ENCODE assay signal across 8 cellular contexts in genomic region chr12:48956279-48957140, GRCh38. TPM values are rescaled to one million over a fixed set of nuclear protein-coding genes. Genes with fewer than 3 reads are reported as not detected.
A peak's percentile ranks its signal among the peaks of the same experiment; 100 is the strongest.
DNase-seq lines count a peak whose midpoint lies in the region; ATAC-seq, FAIRE-seq and TF ChIP-seq lines count a peak whose summit lies in the region.

No MANE protein-coding gene starts in this region.

- peak overlapping the region; percentile 96 for H3K4me3 ChIP-seq in ectodermal cell (ENCODE audit: insufficient read depth, low read depth, low read length)
- H3K4me3 ChIP-seq in HepG2 (replicated peaks in 1 of 3; ENCODE audit: insufficient read depth in 1 of 3, low read depth in 2 of 3, low read length in 3 of 3), result peak overlapping the region; percentile 85 to 98 (median 96)

- H3K79me2 ChIP-seq in HepG2 (ENCODE audit: insufficient read depth, low read length), result peaks cover 43% of the 10 kb centered on the region

- peak; percentile 86 for FAIRE-seq in HepG2 (lab: Jason Lieb, UNC)

- no peak overlapping the region for H2AFZ ChIP-seq in HepG2 (ENCODE audit: low read length)

- H3K36me3 Mint-ChIP-seq in T-helper 2 cell treated with Interferon-gamma antibody and Interleukin-4, amounts not matched to agents 5 μg/mL and 100 μg/mL, for 36 hours (ENCODE audit: low read depth), result peaks cover 20% of the 10 kb centered on the region
- H3K36me3 Mint-ChIP-seq in stimulated activated naive B cell treated with anti-CD40 and anti-IgM and Interleukin-4, amounts not matched to agents 10 μg/mL and 1 μg/mL and 100 μg/mL, for 72 hours, result peaks cover 19 to 44% of the 10 kb centered on the region in 2 donors

- CTCF ChIA-PET in HepG2 (lab: Yijun Ruan, JAX; ENCODE audit: low intra/inter-chr PET ratio, low total read pairs), result no interaction called here

- H3K9me3 ChIP-seq in ectodermal cell (ENCODE audit: control insufficient read depth, low read length) (no peaks in the 10 kb centered on the region), HepG2 (ENCODE audit: low read length) (no peaks in the 10 kb centered on the region)

- BruUV-seq in HepG2 (replicated peaks; lab: Mats Ljungman, UMichigan), result no TSS peak

- TF ChIP-seq POLR2A in HepG2 (IDR thresholded peaks at IDR 0.05; ENCODE audit: insufficient read depth in 1 of 2, low read depth in 2 of 2, low read length in 2 of 2), result no peak

- H4K20me1 ChIP-seq in HepG2 (ENCODE audit: insufficient read depth, low read length), result peaks cover 6% of the 10 kb centered on the region; the same call in 1 of the 2 replicates

- H3K4me3 Mint-ChIP-seq in T-helper 2 cell treated with Interferon-gamma antibody and Interleukin-4, amounts not matched to agents 5 μg/mL and 100 μg/mL, for 36 hours, result peak overlapping the region; percentile 92
- H3K4me3 Mint-ChIP-seq in stimulated activated naive B cell treated with anti-CD40 and anti-IgM and Interleukin-4, amounts not matched to agents 10 μg/mL and 1 μg/mL and 100 μg/mL, for 72 hours, result peak overlapping the region; percentile 94 to 96

- POLR2A ChIA-PET in HepG2 (lab: Yijun Ruan, JAX), result interaction anchor here (0.9 to 1.4 kb wide), 11 partner anchors 8 to 167 kb away, joined by 3 to 9 read pairs (median 5); partner anchors contain the start of genes ADCY6, DDN, DDX23 and FKBP11

- intact Hi-C loops in HepG2 (cut with micrococcal nuclease; ENCODE audit: unreplicated experiment), result loop anchor here (5.0 kb wide), 1 partner anchor 1976 kb away; no protein-coding TSS in a partner anchor

- DNase-seq in DMS 273 treated with DMSO at 0.1 percent for 48 hours (lab: John Stamatoyannopoulos, UW) (peak; percentile 82), NCI-H128 (lab: John Stamatoyannopoulos, UW; ENCODE audit: unreplicated experiment) (peak; percentile 84), HepG2 (ENCODE audit: low spot score) (peak; percentile 68)
- DNase-seq in T-helper 2 cell treated with Interferon-gamma antibody and Interleukin-4, amounts not matched to agents 5 μg/mL and 100 μg/mL, for 36 hours (ENCODE audit: low spot score), result no peak
- no peak for DNase-seq in stimulated activated naive B cell treated with anti-CD40 and anti-IgM and Interleukin-4, amounts not matched to agents 10 μg/mL and 1 μg/mL and 100 μg/mL, for 72 hours

- peaks cover 28% of the 10 kb centered on the region for H3K4me1 Mint-ChIP-seq in T-helper 2 cell treated with Interferon-gamma antibody and Interleukin-4, amounts not matched to agents 5 μg/mL and 100 μg/mL, for 36 hours (ENCODE audit: low read depth)
- H3K4me1 Mint-ChIP-seq in stimulated activated naive B cell treated with anti-CD40 and anti-IgM and Interleukin-4, amounts not matched to agents 10 μg/mL and 1 μg/mL and 100 μg/mL, for 72 hours, result peaks cover 39 to 47% of the 10 kb centered on the region in 2 donors

- H3K27me3 Mint-ChIP-seq in T-helper 2 cell treated with Interferon-gamma antibody and Interleukin-4, amounts not matched to agents 5 μg/mL and 100 μg/mL, for 36 hours (ENCODE audit: low read depth), result peaks cover 18% of the 10 kb centered on the region
- H3K27me3 Mint-ChIP-seq in stimulated activated naive B cell treated with anti-CD40 and anti-IgM and Interleukin-4, amounts not matched to agents 10 μg/mL and 1 μg/mL and 100 μg/mL, for 72 hours, result peaks cover 8 to 16% of the 10 kb centered on the region in 2 donors

- H3K27ac ChIP-seq in ectodermal cell (ENCODE audit: insufficient read depth, low read depth, low read length, poor library complexity, severe bottlenecking) (peak overlapping the region; percentile 84), HepG2 (ENCODE audit: extremely low read length, insufficient read depth, low read length) (peak overlapping the region; percentile 66)

- peak overlapping the region; percentile 89 for H3K4me2 ChIP-seq in HepG2 (ENCODE audit: low read depth, low read length)

- ATAC-seq in GM21723 (IDR thresholded peaks at IDR 0.05; ENCODE audit: unreplicated experiment) (peak; percentile 15), HepG2 (peak; percentile 72), GM18858 (IDR thresholded peaks at IDR 0.05; ENCODE audit: unreplicated experiment) (no peak)
- peak; percentile 47 to 52 for ATAC-seq in stimulated activated naive B cell treated with anti-CD40 and anti-IgM and Interleukin-4, amounts not matched to agents 10 μg/mL and 1 μg/mL and 100 μg/mL, for 72 hours (replicated peaks)

- H3K9ac ChIP-seq in HepG2 (ENCODE audit: insufficient read depth, low read depth, low read length), result peak overlapping the region; percentile 80

- peaks cover 12% of the 10 kb centered on the region for H3K4me1 ChIP-seq in ectodermal cell (ENCODE audit: control insufficient read depth, insufficient read depth, low read length)
- H3K4me1 ChIP-seq in HepG2 (ENCODE audit: insufficient read depth, low read length), result peaks cover 32% of the 10 kb centered on the region

- TF ChIP-seq EP300 in HepG2 (IDR thresholded peaks at IDR 0.05; ENCODE audit: low read depth in 2 of 2, low read length in 2 of 2), result no peak
- no peak for TF ChIP-seq EP300 in HepG2 (CRISPR knock-in tag; IDR thresholded peaks at IDR 0.05; ENCODE audit: borderline replicate concordance)

- TF ChIP-seq CTCF in HepG2 (CRISPR knock-in tag; IDR thresholded peaks at IDR 0.05), result no peak; the same call in 1 of the 2 replicates

- H3K27ac Mint-ChIP-seq in T-helper 2 cell treated with Interferon-gamma antibody and Interleukin-4, amounts not matched to agents 5 μg/mL and 100 μg/mL, for 36 hours, result peak overlapping the region; percentile 65
- peak overlapping the region; percentile 97 for H3K27ac Mint-ChIP-seq in stimulated activated naive B cell treated with anti-CD40 and anti-IgM and Interleukin-4, amounts not matched to agents 10 μg/mL and 1 μg/mL and 100 μg/mL, for 72 hours

- WGBS in ectodermal cell, 2 experiments, result 0% methylated on average over 27 of the region's 29 CpGs
- WGBS in HepG2 (ENCODE audit: low lambda C conversion rate), result 5% methylated on average over 27 of the region's 29 CpGs

- H3K9me3 Mint-ChIP-seq in T-helper 2 cell treated with Interferon-gamma antibody and Interleukin-4, amounts not matched to agents 5 μg/mL and 100 μg/mL, for 36 hours, result no peaks in the 10 kb centered on the region
- H3K9me3 Mint-ChIP-seq in stimulated activated naive B cell treated with anti-CD40 and anti-IgM and Interleukin-4, amounts not matched to agents 10 μg/mL and 1 μg/mL and 100 μg/mL, for 72 hours, result no peaks in the 10 kb centered on the region

- in situ Hi-C loops in HepG2 (cut with HindIII; ENCODE audit: extremely low pct_ligation_motif_present, low pct_unique_long_range_greater_than_20kb), result no loop called here

- H3K36me3 ChIP-seq in ectodermal cell (ENCODE audit: control insufficient read depth, insufficient read depth, low read length) (no peaks in the 10 kb centered on the region), HepG2 (replicated peaks in 1 of 2; ENCODE audit: control insufficient read depth in 1 of 2, insufficient read depth in 2 of 2, low read length in 2 of 2) (peaks cover 0 to 18% of the 10 kb centered on the region in 2 experiments; a peak in 2 of 5 replicates)

- H3K27me3 ChIP-seq in ectodermal cell (ENCODE audit: control insufficient read depth, insufficient read depth, low read length, poor library complexity, severe bottlenecking) (no peaks in the 10 kb centered on the region), HepG2 (ENCODE audit: control insufficient read depth in 1 of 2, insufficient read depth in 2 of 2, low read length in 2 of 2) (no peaks in the 10 kb centered on the region)

- TF ChIP-seq RAD21 in HepG2 (CRISPR knock-in tag; IDR thresholded peaks at IDR 0.05), result no peak

RNA-seq across cellular contexts. Expression of gene ARF3, which starts 0.8 kb away (rescaled TPM):
- polyA plus RNA-seq in ectodermal cell (2013, experiment 1 of 4), result 277 TPM
- polyA plus RNA-seq in ectodermal cell (2013, experiment 2 of 4), result 276 TPM
- polyA plus RNA-seq in ectodermal cell (2013, experiment 3 of 4), result 131 TPM
- polyA plus RNA-seq in ectodermal cell (2013, experiment 4 of 4), result 157 TPM
- 48.4 and 53.8 TPM in 2 replicates for total RNA-seq in HepG2 (2016; rRNA removed; fragmentation: Illumina TruSeq; extraction: Trizol)
- 12.0 and 15.8 TPM in 2 replicates for total RNA-seq in HepG2 (2016; cell fraction: cytosol; rRNA removed; fragmentation: Illumina TruSeq; extraction: Trizol; ENCODE audit: low read depth)
- total RNA-seq in HepG2 (2016; cell fraction: insoluble cytoplasmic fraction; rRNA removed; fragmentation: Illumina TruSeq; extraction: Trizol), result 43.0 and 57.4 TPM in 2 replicates
- total RNA-seq in HepG2 (2016; cell fraction: membrane; rRNA removed; fragmentation: Illumina TruSeq; extraction: Trizol), result 15.7 and 16.6 TPM in 2 replicates
- total RNA-seq in HepG2 (2016; cell fraction: nucleus; rRNA removed; fragmentation: Illumina TruSeq; extraction: Trizol), result 20.9 and 24.1 TPM in 2 replicates
- polyA plus RNA-seq in HepG2 (2011; rRNA removed), result 57.9 and 60.0 TPM in 2 replicates
- polyA plus RNA-seq in HepG2 (2011; cell fraction: cytosol; rRNA removed), result 60.3 and 60.4 TPM in 2 replicates
- polyA plus RNA-seq in HepG2 (2011; cell fraction: nucleus; rRNA removed), result 32.8 and 38.8 TPM in 2 replicates
- 39.0 and 41.4 TPM in 2 replicates for polyA plus RNA-seq in HepG2 (2012)
- polyA plus RNA-seq in HepG2 (2016; cell fraction: cytosol; fragmentation: Illumina TruSeq; extraction: Trizol; ENCODE audit: low read depth), result 11.9 and 13.5 TPM in 2 replicates
- polyA plus RNA-seq in HepG2 (2016; cell fraction: insoluble cytoplasmic fraction; fragmentation: Illumina TruSeq; extraction: Trizol; ENCODE audit: low read depth), result 76.4 and 85.2 TPM in 2 replicates
- 13.7 and 16.3 TPM in 2 replicates for polyA plus RNA-seq in HepG2 (2016; cell fraction: membrane; fragmentation: Illumina TruSeq; extraction: Trizol; ENCODE audit: low read depth)
- 47.8 and 51.2 TPM in 2 replicates for polyA plus RNA-seq in HepG2 (2016; cell fraction: nucleus; fragmentation: Illumina TruSeq; extraction: Trizol; ENCODE audit: insufficient read depth, low read depth)
- 62.5 and 183 TPM in 2 replicates for polyA minus RNA-seq in HepG2 (2011; rRNA and poly(A)+ RNA removed; ENCODE audit: low replicate concordance)
- 19.9 and 22.8 TPM in 2 replicates for polyA minus RNA-seq in HepG2 (2011; cell fraction: cytosol; rRNA and poly(A)+ RNA removed)
- polyA minus RNA-seq in HepG2 (2011; cell fraction: nucleus; rRNA and poly(A)+ RNA removed), result 27.7 and 29.2 TPM in 2 replicates

RNA-seq across cellular contexts. Expression of gene WNT10B, which starts 15.0 kb away (rescaled TPM):
- 31.1 TPM for polyA plus RNA-seq in ectodermal cell (2013, experiment 1 of 4)
- 28.7 TPM for polyA plus RNA-seq in ectodermal cell (2013, experiment 2 of 4)
- 25.6 TPM for polyA plus RNA-seq in ectodermal cell (2013, experiment 3 of 4)
- 26.8 TPM for polyA plus RNA-seq in ectodermal cell (2013, experiment 4 of 4)
- 0.09 TPM in 1 of 2 replicates, not detected in the other for total RNA-seq in HepG2 (2016; rRNA removed; fragmentation: Illumina TruSeq; extraction: Trizol)
- not detected in 2 replicates for total RNA-seq in HepG2 (2016; cell fraction: cytosol; rRNA removed; fragmentation: Illumina TruSeq; extraction: Trizol; ENCODE audit: low read depth)
- total RNA-seq in HepG2 (2016; cell fraction: insoluble cytoplasmic fraction; rRNA removed; fragmentation: Illumina TruSeq; extraction: Trizol), result not detected in 2 replicates
- 0.14 TPM in 1 of 2 replicates, not detected in the other for total RNA-seq in HepG2 (2016; cell fraction: membrane; rRNA removed; fragmentation: Illumina TruSeq; extraction: Trizol)
- not detected in 2 replicates for total RNA-seq in HepG2 (2016; cell fraction: nucleus; rRNA removed; fragmentation: Illumina TruSeq; extraction: Trizol)
- polyA plus RNA-seq in HepG2 (2011; rRNA removed), result 0.05 and 0.12 TPM in 2 replicates
- polyA plus RNA-seq in HepG2 (2011; cell fraction: cytosol; rRNA removed), result 0.04 and 0.08 TPM in 2 replicates
- polyA plus RNA-seq in HepG2 (2011; cell fraction: nucleus; rRNA removed), result 0.48 and 0.64 TPM in 2 replicates
- polyA plus RNA-seq in HepG2 (2012), result not detected in 2 replicates
- polyA plus RNA-seq in HepG2 (2016; cell fraction: cytosol; fragmentation: Illumina TruSeq; extraction: Trizol; ENCODE audit: low read depth), result not detected in 2 replicates
- not detected in 2 replicates for polyA plus RNA-seq in HepG2 (2016; cell fraction: insoluble cytoplasmic fraction; fragmentation: Illumina TruSeq; extraction: Trizol; ENCODE audit: low read depth)
- polyA plus RNA-seq in HepG2 (2016; cell fraction: membrane; fragmentation: Illumina TruSeq; extraction: Trizol; ENCODE audit: low read depth), result not detected in 2 replicates
- 0.21 and 0.33 TPM in 2 replicates for polyA plus RNA-seq in HepG2 (2016; cell fraction: nucleus; fragmentation: Illumina TruSeq; extraction: Trizol; ENCODE audit: insufficient read depth, low read depth)
- polyA minus RNA-seq in HepG2 (2011; rRNA and poly(A)+ RNA removed; ENCODE audit: low replicate concordance), result 0.18 and 1.6 TPM in 2 replicates
- polyA minus RNA-seq in HepG2 (2011; cell fraction: cytosol; rRNA and poly(A)+ RNA removed), result 1.8 TPM in 1 of 2 replicates, not detected in the other
- not detected in 2 replicates for polyA minus RNA-seq in HepG2 (2011; cell fraction: nucleus; rRNA and poly(A)+ RNA removed)

RNA-seq across cellular contexts. Expression of gene WNT1, which starts 21.6 kb away (rescaled TPM):
- polyA plus RNA-seq in ectodermal cell (2013, experiment 1 of 4), result 98.6 TPM
- polyA plus RNA-seq in ectodermal cell (2013, experiment 2 of 4), result 111 TPM
- polyA plus RNA-seq in ectodermal cell (2013, experiment 3 of 4), result 122 TPM
- 116 TPM for polyA plus RNA-seq in ectodermal cell (2013, experiment 4 of 4)
- not detected in 2 replicates for total RNA-seq in HepG2 (2016; rRNA removed; fragmentation: Illumina TruSeq; extraction: Trizol)
- not detected in 2 replicates for total RNA-seq in HepG2 (2016; cell fraction: cytosol; rRNA removed; fragmentation: Illumina TruSeq; extraction: Trizol; ENCODE audit: low read depth)
- total RNA-seq in HepG2 (2016; cell fraction: insoluble cytoplasmic fraction; rRNA removed; fragmentation: Illumina TruSeq; extraction: Trizol), result not detected in 2 replicates
- total RNA-seq in HepG2 (2016; cell fraction: membrane; rRNA removed; fragmentation: Illumina TruSeq; extraction: Trizol), result not detected in 2 replicates
- total RNA-seq in HepG2 (2016; cell fraction: nucleus; rRNA removed; fragmentation: Illumina TruSeq; extraction: Trizol), result not detected in 2 replicates
- polyA plus RNA-seq in HepG2 (2011; rRNA removed), result not detected in 2 replicates
- not detected in 2 replicates for polyA plus RNA-seq in HepG2 (2011; cell fraction: cytosol; rRNA removed)
- polyA plus RNA-seq in HepG2 (2011; cell fraction: nucleus; rRNA removed), result not detected in 2 replicates
- polyA plus RNA-seq in HepG2 (2012), result not detected in 2 replicates
- polyA plus RNA-seq in HepG2 (2016; cell fraction: cytosol; fragmentation: Illumina TruSeq; extraction: Trizol; ENCODE audit: low read depth), result not detected in 2 replicates
- not detected in 2 replicates for polyA plus RNA-seq in HepG2 (2016; cell fraction: insoluble cytoplasmic fraction; fragmentation: Illumina TruSeq; extraction: Trizol; ENCODE audit: low read depth)
- not detected in 2 replicates for polyA plus RNA-seq in HepG2 (2016; cell fraction: membrane; fragmentation: Illumina TruSeq; extraction: Trizol; ENCODE audit: low read depth)
- not detected in 2 replicates for polyA plus RNA-seq in HepG2 (2016; cell fraction: nucleus; fragmentation: Illumina TruSeq; extraction: Trizol; ENCODE audit: insufficient read depth, low read depth)
- not detected in 2 replicates for polyA minus RNA-seq in HepG2 (2011; rRNA and poly(A)+ RNA removed; ENCODE audit: low replicate concordance)
- not detected in 2 replicates for polyA minus RNA-seq in HepG2 (2011; cell fraction: cytosol; rRNA and poly(A)+ RNA removed)
- not detected in 2 replicates for polyA minus RNA-seq in HepG2 (2011; cell fraction: nucleus; rRNA and poly(A)+ RNA removed)

RNA-seq across cellular contexts. Expression of gene FKBP11, which starts 31.2 kb away (rescaled TPM):
- polyA plus RNA-seq in ectodermal cell (2013, experiment 1 of 4), result 27.6 TPM
- polyA plus RNA-seq in ectodermal cell (2013, experiment 2 of 4), result 25.0 TPM
- polyA plus RNA-seq in ectodermal cell (2013, experiment 3 of 4), result 26.7 TPM
- polyA plus RNA-seq in ectodermal cell (2013, experiment 4 of 4), result 24.4 TPM
- total RNA-seq in HepG2 (2016; rRNA removed; fragmentation: Illumina TruSeq; extraction: Trizol), result 6.0 and 15.5 TPM in 2 replicates
- total RNA-seq in HepG2 (2016; cell fraction: cytosol; rRNA removed; fragmentation: Illumina TruSeq; extraction: Trizol; ENCODE audit: low read depth), result 4.2 and 6.5 TPM in 2 replicates
- 5.5 and 12.8 TPM in 2 replicates for total RNA-seq in HepG2 (2016; cell fraction: insoluble cytoplasmic fraction; rRNA removed; fragmentation: Illumina TruSeq; extraction: Trizol)
- 3.1 and 4.5 TPM in 2 replicates for total RNA-seq in HepG2 (2016; cell fraction: membrane; rRNA removed; fragmentation: Illumina TruSeq; extraction: Trizol)
- total RNA-seq in HepG2 (2016; cell fraction: nucleus; rRNA removed; fragmentation: Illumina TruSeq; extraction: Trizol), result 15.3 and 19.2 TPM in 2 replicates
- 19.4 and 24.2 TPM in 2 replicates for polyA plus RNA-seq in HepG2 (2011; rRNA removed)
- 14.4 and 16.8 TPM in 2 replicates for polyA plus RNA-seq in HepG2 (2011; cell fraction: cytosol; rRNA removed)
- polyA plus RNA-seq in HepG2 (2011; cell fraction: nucleus; rRNA removed), result 32.6 and 35.0 TPM in 2 replicates
- 12.9 and 14.4 TPM in 2 replicates for polyA plus RNA-seq in HepG2 (2012)
- 4.6 and 5.1 TPM in 2 replicates for polyA plus RNA-seq in HepG2 (2016; cell fraction: cytosol; fragmentation: Illumina TruSeq; extraction: Trizol; ENCODE audit: low read depth)
- 10.0 and 12.0 TPM in 2 replicates for polyA plus RNA-seq in HepG2 (2016; cell fraction: insoluble cytoplasmic fraction; fragmentation: Illumina TruSeq; extraction: Trizol; ENCODE audit: low read depth)
- 4.5 and 4.9 TPM in 2 replicates for polyA plus RNA-seq in HepG2 (2016; cell fraction: membrane; fragmentation: Illumina TruSeq; extraction: Trizol; ENCODE audit: low read depth)
- 55.0 and 59.9 TPM in 2 replicates for polyA plus RNA-seq in HepG2 (2016; cell fraction: nucleus; fragmentation: Illumina TruSeq; extraction: Trizol; ENCODE audit: insufficient read depth, low read depth)
- polyA minus RNA-seq in HepG2 (2011; rRNA and poly(A)+ RNA removed; ENCODE audit: low replicate concordance), result 11.0 and 47.3 TPM in 2 replicates
- polyA minus RNA-seq in HepG2 (2011; cell fraction: cytosol; rRNA and poly(A)+ RNA removed), result 5.6 and 6.8 TPM in 2 replicates
- polyA minus RNA-seq in HepG2 (2011; cell fraction: nucleus; rRNA and poly(A)+ RNA removed), result 10.8 and 15.2 TPM in 2 replicates

RNA-seq across cellular contexts. Expression of gene DDN, which starts 42.7 kb away (rescaled TPM):
- polyA plus RNA-seq in ectodermal cell (2013, experiment 1 of 4), result 5.3 TPM
- polyA plus RNA-seq in ectodermal cell (2013, experiment 2 of 4), result 5.0 TPM
- 3.9 TPM for polyA plus RNA-seq in ectodermal cell (2013, experiment 3 of 4)
- 4.0 TPM for polyA plus RNA-seq in ectodermal cell (2013, experiment 4 of 4)
- 0.51 and 0.53 TPM in 2 replicates for total RNA-seq in HepG2 (2016; rRNA removed; fragmentation: Illumina TruSeq; extraction: Trizol)
- total RNA-seq in HepG2 (2016; cell fraction: cytosol; rRNA removed; fragmentation: Illumina TruSeq; extraction: Trizol; ENCODE audit: low read depth), result 0.20 TPM in 1 of 2 replicates, not detected in the other
- total RNA-seq in HepG2 (2016; cell fraction: insoluble cytoplasmic fraction; rRNA removed; fragmentation: Illumina TruSeq; extraction: Trizol), result 0.43 and 0.54 TPM in 2 replicates
- total RNA-seq in HepG2 (2016; cell fraction: membrane; rRNA removed; fragmentation: Illumina TruSeq; extraction: Trizol), result 0.46 and 0.52 TPM in 2 replicates
- 0.34 and 0.62 TPM in 2 replicates for total RNA-seq in HepG2 (2016; cell fraction: nucleus; rRNA removed; fragmentation: Illumina TruSeq; extraction: Trizol)
- 0.24 and 0.33 TPM in 2 replicates for polyA plus RNA-seq in HepG2 (2011; rRNA removed)
- polyA plus RNA-seq in HepG2 (2011; cell fraction: cytosol; rRNA removed), result 0.21 and 0.34 TPM in 2 replicates
- polyA plus RNA-seq in HepG2 (2011; cell fraction: nucleus; rRNA removed), result 0.47 and 0.83 TPM in 2 replicates
- polyA plus RNA-seq in HepG2 (2012), result 0.48 and 0.69 TPM in 2 replicates
- polyA plus RNA-seq in HepG2 (2016; cell fraction: cytosol; fragmentation: Illumina TruSeq; extraction: Trizol; ENCODE audit: low read depth), result 0.20 and 0.28 TPM in 2 replicates
- polyA plus RNA-seq in HepG2 (2016; cell fraction: insoluble cytoplasmic fraction; fragmentation: Illumina TruSeq; extraction: Trizol; ENCODE audit: low read depth), result 0.58 and 0.73 TPM in 2 replicates
- 0.48 and 0.58 TPM in 2 replicates for polyA plus RNA-seq in HepG2 (2016; cell fraction: membrane; fragmentation: Illumina TruSeq; extraction: Trizol; ENCODE audit: low read depth)
- polyA plus RNA-seq in HepG2 (2016; cell fraction: nucleus; fragmentation: Illumina TruSeq; extraction: Trizol; ENCODE audit: insufficient read depth, low read depth), result 1.2 and 1.3 TPM in 2 replicates
- 0.46 and 5.3 TPM in 2 replicates for polyA minus RNA-seq in HepG2 (2011; rRNA and poly(A)+ RNA removed; ENCODE audit: low replicate concordance)
- 0.44 and 0.49 TPM in 2 replicates for polyA minus RNA-seq in HepG2 (2011; cell fraction: cytosol; rRNA and poly(A)+ RNA removed)
- 0.25 and 0.39 TPM in 2 replicates for polyA minus RNA-seq in HepG2 (2011; cell fraction: nucleus; rRNA and poly(A)+ RNA removed)

Comparison
In these comparisons a context has a peak if more than half of its experiments do, and no peak if none do; other contexts are left out.
1. DNase-seq: peak in DMS 273 treated with DMSO at 0.1 percent for 48 hours (single experiment), NCI-H128 (single experiment) and HepG2 (single experiment); none in T-helper 2 cell treated with Interferon-gamma antibody and Interleukin-4, amounts not matched to agents 5 μg/mL and 100 μg/mL, for 36 hours (single experiment) and stimulated activated naive B cell treated with anti-CD40 and anti-IgM and Interleukin-4, amounts not matched to agents 10 μg/mL and 1 μg/mL and 100 μg/mL, for 72 hours (single experiment).